ENCODE assay signal across 1 cellular context in the genomic region with DNA sequence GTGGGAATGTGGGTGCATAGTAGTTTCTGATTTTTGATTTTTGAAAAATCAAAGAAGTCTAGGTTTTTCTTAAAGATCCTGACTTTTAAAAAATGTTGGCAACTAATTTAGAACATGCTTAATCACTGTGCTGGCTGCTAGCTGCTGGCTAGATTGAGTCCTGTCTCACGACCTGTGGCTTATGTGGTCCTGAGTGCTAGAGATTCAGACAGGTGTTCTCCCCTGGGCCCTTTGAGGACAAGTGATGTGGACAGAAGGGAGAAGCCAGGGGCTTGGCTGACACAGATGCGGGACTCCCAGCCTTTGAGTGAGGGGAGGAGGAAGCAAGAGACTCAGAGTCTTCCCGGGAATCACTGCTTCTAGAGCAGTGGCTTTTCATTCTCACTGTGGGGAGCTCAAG.
TF ChIP-seq lines count a peak whose summit lies in the region.

No MANE protein-coding gene starts in this region.

TF ChIP-seq in H1, 55 proteins besides CTCF, POLR2A, EP300 and RAD21:
- TF ChIP-seq TEAD4 (IDR thresholded peaks at IDR 0.05; ENCODE audit: low read depth, low read length) (no peak), SP4 (IDR thresholded peaks at IDR 0.05; ENCODE audit: low read length) (no peak), CBX5 (IDR thresholded peaks at IDR 0.05; ENCODE audit: low read depth, low read length) (no peak), KDM4A (IDR thresholded peaks at IDR 0.05; ENCODE audit: low read depth, low read length, severe bottlenecking) (no peak), TAF7 (optimal IDR thresholded peaks at IDR 0.05; ENCODE audit: borderline replicate concordance, low read depth, low read length) (no peak), CHD2 (IDR thresholded peaks at IDR 0.05; ENCODE audit: low read length) (no peak), RBBP5 (IDR thresholded peaks at IDR 0.05; ENCODE audit: borderline replicate concordance, low read depth, low read length) (no peak), CREB1 (IDR thresholded peaks at IDR 0.05) (no peak)
- TF ChIP-seq, protein P1, sequence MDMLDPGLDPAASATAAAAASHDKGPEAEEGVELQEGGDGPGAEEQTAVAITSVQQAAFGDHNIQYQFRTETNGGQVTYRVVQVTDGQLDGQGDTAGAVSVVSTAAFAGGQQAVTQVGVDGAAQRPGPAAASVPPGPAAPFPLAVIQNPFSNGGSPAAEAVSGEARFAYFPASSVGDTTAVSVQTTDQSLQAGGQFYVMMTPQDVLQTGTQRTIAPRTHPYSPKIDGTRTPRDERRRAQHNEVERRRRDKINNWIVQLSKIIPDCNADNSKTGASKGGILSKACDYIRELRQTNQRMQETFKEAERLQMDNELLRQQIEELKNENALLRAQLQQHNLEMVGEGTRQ (IDR thresholded peaks at IDR 0.05; ENCODE audit: low read length) = no peak
TF ChIP-seq in H1: peak in this region for 0.
